In the genomic region with DNA sequence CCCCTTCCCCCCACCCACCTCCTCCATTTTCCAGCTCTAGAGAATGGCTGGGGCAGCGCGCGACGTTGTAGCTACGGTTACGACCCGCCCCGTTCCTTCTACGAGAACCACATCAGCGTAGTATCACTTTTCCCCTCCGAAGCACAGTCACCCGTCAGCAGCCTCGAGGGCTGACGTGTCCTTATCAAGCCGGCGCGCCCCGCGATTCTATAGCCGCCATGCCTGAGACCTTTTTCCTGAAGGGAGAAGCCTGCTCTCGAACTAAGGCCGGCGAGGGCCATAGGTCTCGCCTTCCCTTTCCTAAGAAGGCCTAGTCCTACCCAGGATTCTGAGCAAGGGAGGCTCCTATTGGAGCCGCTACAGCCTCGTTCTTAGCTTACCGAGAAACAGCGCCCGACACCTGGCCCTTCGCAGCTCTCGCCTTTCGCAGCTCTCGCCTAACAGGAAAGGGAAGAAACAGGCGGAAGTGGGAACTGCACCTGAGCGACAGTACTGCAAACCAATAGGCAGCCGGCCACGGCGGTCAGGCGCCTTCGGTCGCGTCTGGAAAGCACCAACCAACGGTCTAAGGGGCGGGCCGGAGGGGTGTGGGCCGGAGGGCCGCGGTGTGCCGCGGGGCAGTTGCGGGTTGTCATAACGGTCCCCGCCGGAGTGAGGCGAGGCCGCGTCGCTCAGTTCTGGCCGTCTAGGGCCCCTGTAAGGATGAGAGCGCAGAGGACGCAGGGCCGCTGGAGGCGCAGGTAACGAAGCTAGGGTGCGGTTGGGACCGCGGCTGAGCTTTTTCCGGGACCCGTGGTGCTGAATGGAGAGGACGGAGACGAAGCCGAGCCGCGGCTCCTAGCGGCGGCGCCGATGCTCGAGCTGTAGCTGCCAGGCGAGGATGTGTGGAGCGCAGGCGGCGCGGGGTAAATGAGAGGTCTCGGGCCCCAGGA, we compare ENCODE assay signal across 8 cellular contexts. TPM values are rescaled to one million over a fixed set of nuclear protein-coding genes. Genes with fewer than 3 reads are reported as not detected.
DNase-seq lines count a peak whose midpoint lies in the region; ATAC-seq and TF ChIP-seq lines count a peak whose summit lies in the region.

A gene (plus strand): TSS at position 618 of the 932 bp plus-strand sequence. CDS start 470 bp downstream, outside the sequence.
A gene (minus strand): TSS at position 445 of the 932 bp plus-strand sequence. CDS start 1,522 bp downstream, outside the sequence.

- peaks cover 55% of the 10 kb centered on the region for H3K36me3 Mint-ChIP-seq in CD4-positive, alpha-beta T cell (ENCODE audit: low read depth)

- H3K27me3 ChIP-seq in CD4-positive, alpha-beta T cell (ENCODE audit: control insufficient read depth, insufficient read depth, low read length): no peaks in the 10 kb centered on the region
- H3K27me3 ChIP-seq in right lobe of liver: no peaks in the 10 kb centered on the region

- H3K4me3 Mint-ChIP-seq in CD4-positive, alpha-beta T cell: peak within 1 kb of the TSS; percentile 99

- no peaks in the 10 kb centered on the region for H3K27me3 Mint-ChIP-seq in CD4-positive, alpha-beta T cell

- 0% methylated on average over 31 of the region's 85 CpGs for WGBS in right lobe of liver (ENCODE audit: insufficient coverage, low coverage, low lambda C conversion rate, missing lambda C conversion rate)

- H3K27ac ChIP-seq in CD4-positive, alpha-beta T cell (ENCODE audit: low read depth, low read length): peak within 1 kb of the TSS; percentile 98
- H3K27ac ChIP-seq in right lobe of liver: peak within 1 kb of the TSS; percentile 81 to 96 (median 88)

- H3K4me1 Mint-ChIP-seq in CD4-positive, alpha-beta T cell (ENCODE audit: low read depth): peaks cover 73% of the 10 kb centered on the region

- ATAC-seq in CD4-positive, alpha-beta T cell (ENCODE audit: poor library complexity): peak; percentile 79
- ATAC-seq in GM19397 (IDR thresholded peaks at IDR 0.05; ENCODE audit: unreplicated experiment) (peak; percentile 97), HG03571 (IDR thresholded peaks at IDR 0.05; ENCODE audit: unreplicated experiment) (peak; percentile 93), right lobe of liver (peak; percentile 94 to 99 (median 96))

- CTCF ChIA-PET in CD4-positive, alpha-beta T cell (lab: Charles Lee): interaction anchor here (0.7 to 7.4 kb wide), 11 partner anchors 13 to 240 kb away, joined by 3 to 168 read pairs (median 5); a partner anchor contains a TSS

- peak; percentile 22 for TF ChIP-seq CTCF in CD4-positive, alpha-beta T cell (IDR thresholded peaks at IDR 0.05)
- TF ChIP-seq CTCF in right lobe of liver (IDR thresholded peaks at IDR 0.05): peak in 2 of 4 donors; percentile 16 to 29

- peak; percentile 84 to 93 (median 90) for DNase-seq in CD4-positive, alpha-beta T cell
- DNase-seq in NCI-H774 (lab: John Stamatoyannopoulos, UW) (peak; percentile 91), dermis microvascular lymphatic vessel endothelial cell (ENCODE audit: low read depth in 2 of 2) (peak; percentile 97 to 99), right lobe of liver (peak; percentile 99 to 100 (median 100))
- peak; percentile 94 to 97 for DNase-seq in activated CD4-positive, alpha-beta T cell treated with anti-CD3 and anti-CD28 coated beads, Interleukin-2, amount 50 U/mL, for 48 hours
- peak; percentile 90 to 93 for DNase-seq in stimulated activated CD4-positive, alpha-beta T cell treated with anti-CD3 and anti-CD28 coated beads, Interleukin-4, amount 100 ng/mL, for 4 hours

- peaks cover 0 to 25% (median 3%) of the 10 kb centered on the region in 4 donors for H3K4me1 ChIP-seq in right lobe of liver

- peak within 1 kb of the TSS; percentile 92 to 97 (median 95) for H3K4me3 ChIP-seq in right lobe of liver

- no peaks in the 10 kb centered on the region for H3K9me3 Mint-ChIP-seq in CD4-positive, alpha-beta T cell

- no peaks in the 10 kb centered on the region for H3K9me3 ChIP-seq in CD4-positive, alpha-beta T cell (ENCODE audit: control insufficient read depth, low read length)
- H3K9me3 ChIP-seq in right lobe of liver: no peaks in the 10 kb centered on the region

- H3K36me3 ChIP-seq in right lobe of liver: peaks cover 0 to 13% (median 7%) of the 10 kb centered on the region in 4 donors

- peak; percentile 99 for TF ChIP-seq POLR2A in right lobe of liver (IDR thresholded peaks at IDR 0.05)

- intact Hi-C loops in CD4-positive, alpha-beta T cell (cut with DNase I, micrococcal nuclease): loop anchor here (1.0 to 5.0 kb wide), 8 partner anchors 14 to 692 kb away; a partner anchor contains a TSS
- intact Hi-C loops in right lobe of liver (cut with DNase I): no loop called here

- peak within 1 kb of the TSS; percentile 100 for H3K27ac Mint-ChIP-seq in CD4-positive, alpha-beta T cell

- POLR2A ChIA-PET in CD4-positive, alpha-beta T cell (lab: Charles Lee): interaction anchor here (0.6 to 6.2 kb wide), 43 partner anchors 8 to 1211 kb away, joined by 3 to 350 read pairs (median 4); a partner anchor contains a TSS

RNA-seq across cellular contexts. Expression of the first gene that starts in this region (rescaled TPM):
- 10 to 100 TPM; 15.0 to 15.1 TPM for total RNA-seq in CD4-positive, alpha-beta T cell
- total RNA-seq in dermis microvascular lymphatic vessel endothelial cell (58.2 and 59.5 TPM in 2 replicates), right lobe of liver (10 to 100 TPM; 26.1 to 37.0 (median 30.5) TPM)

RNA-seq across cellular contexts. Expression of the second gene that starts in this region (rescaled TPM):
- 100 to 1,000 TPM; 339 to 370 TPM for total RNA-seq in CD4-positive, alpha-beta T cell
- total RNA-seq in dermis microvascular lymphatic vessel endothelial cell (192 and 233 TPM in 2 replicates), right lobe of liver (100 to 1,000 TPM in 2 of 6 experiments, 10 to 100 TPM in 4; 67.4 to 157 (median 82.7) TPM)

Comparison
In these comparisons a context has a peak if more than half of its experiments do, and no peak if none do; other contexts are left out.
1. Peak in every context shown above with its lines: DNase-seq, ATAC-seq, H3K4me3 ChIP-seq and H3K27ac ChIP-seq.
2. intact Hi-C loops: an anchor here in CD4-positive, alpha-beta T cell (1.0 to 5.0 kb wide); none called in right lobe of liver.